Comparison of ENCODE assay signal across 18 cellular contexts in the genomic region with DNA sequence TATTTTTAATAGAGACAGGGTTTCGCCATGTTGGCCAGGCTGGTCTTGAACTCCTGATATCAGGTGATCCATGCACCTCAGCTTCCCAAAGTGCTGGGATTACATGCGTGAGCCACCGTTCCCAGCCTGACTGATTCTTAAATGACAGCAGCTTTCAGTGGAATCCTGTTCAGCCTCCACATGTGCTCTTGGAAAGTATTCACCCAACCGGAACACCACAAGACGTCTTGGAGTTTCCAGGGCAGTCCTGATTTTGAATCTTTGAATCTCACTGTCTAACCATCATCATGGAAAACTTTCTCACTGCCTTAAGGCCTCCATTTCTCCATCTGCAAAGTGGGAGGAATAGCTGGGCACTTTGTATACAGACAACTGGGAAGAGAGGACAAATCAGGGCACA.
"Had no signal": no experiment of that assay in that cellular context is flagged by ENCODE, and none has a peak within 500 bp of the region (broad histone marks: within the 10 kb centered on the region; RNA-seq: fewer than 3 reads in every experiment).

No MANE protein-coding gene starts in this region.

- H3K36me3 Mint-ChIP-seq: activated naive CD4-positive, alpha-beta T cell treated with anti-CD3 and anti-CD28 coated beads, Interleukin-2, amount 50 U/mL, for 72 hours; stimulated activated naive B cell treated with anti-CD40 and anti-IgM and Interleukin-4, amounts not matched to agents 10 μg/mL and 1 μg/mL and 100 μg/mL, for 72 hours had no signal

- H3K4me3 Mint-ChIP-seq: nephron progenitor cell; stimulated activated naive B cell treated with anti-CD40 and anti-IgM and Interleukin-4, amounts not matched to agents 10 μg/mL and 1 μg/mL and 100 μg/mL, for 72 hours had no signal

- ATAC-seq: activated naive CD4-positive, alpha-beta T cell treated with anti-CD3 and anti-CD28 coated beads, Interleukin-2, amount 50 U/mL, for 72 hours; stimulated activated naive B cell treated with anti-CD40 and anti-IgM and Interleukin-4, amounts not matched to agents 10 μg/mL and 1 μg/mL and 100 μg/mL, for 72 hours had no signal

- H3K4me1 Mint-ChIP-seq: nephron progenitor cell had no signal

- H3K27ac Mint-ChIP-seq: nephron progenitor cell; stimulated activated naive B cell treated with anti-CD40 and anti-IgM and Interleukin-4, amounts not matched to agents 10 μg/mL and 1 μg/mL and 100 μg/mL, for 72 hours had no signal

- H3K9me3 Mint-ChIP-seq: activated naive CD4-positive, alpha-beta T cell treated with anti-CD3 and anti-CD28 coated beads, Interleukin-2, amount 50 U/mL, for 72 hours; nephron progenitor cell; stimulated activated naive B cell treated with anti-CD40 and anti-IgM and Interleukin-4, amounts not matched to agents 10 μg/mL and 1 μg/mL and 100 μg/mL, for 72 hours had no signal

- DNase-seq: activated CD8-positive, alpha-beta memory T cell treated with anti-CD3 and anti-CD28 coated beads for 24 hours; activated effector memory CD4-positive, alpha-beta T cell treated with Interleukin-2 at 50 U/mL for 16 hours; amygdala; brain microvascular endothelial cell; cerebellar nuclear complex; effector CD8-positive, alpha-beta T cell; foreskin fibroblast; glutamatergic neuron; kidney glomerular epithelial cell; mesenchymal stem cell; nephron progenitor cell; occipital lobe; SK-N-SH; stimulated activated CD4-positive, alpha-beta T cell treated with anti-CD3 and anti-CD28 coated beads, Interleukin-2, amount 100 ng/mL, for 48 hours; stimulated activated naive B cell treated with anti-CD40 and anti-IgM and Interleukin-4, amounts not matched to agents 10 μg/mL and 1 μg/mL and 100 μg/mL, for 72 hours; substantia nigra; transverse colon had no signal
